Comparison of ENCODE assay signal across 1 cellular context in the genomic region with DNA sequence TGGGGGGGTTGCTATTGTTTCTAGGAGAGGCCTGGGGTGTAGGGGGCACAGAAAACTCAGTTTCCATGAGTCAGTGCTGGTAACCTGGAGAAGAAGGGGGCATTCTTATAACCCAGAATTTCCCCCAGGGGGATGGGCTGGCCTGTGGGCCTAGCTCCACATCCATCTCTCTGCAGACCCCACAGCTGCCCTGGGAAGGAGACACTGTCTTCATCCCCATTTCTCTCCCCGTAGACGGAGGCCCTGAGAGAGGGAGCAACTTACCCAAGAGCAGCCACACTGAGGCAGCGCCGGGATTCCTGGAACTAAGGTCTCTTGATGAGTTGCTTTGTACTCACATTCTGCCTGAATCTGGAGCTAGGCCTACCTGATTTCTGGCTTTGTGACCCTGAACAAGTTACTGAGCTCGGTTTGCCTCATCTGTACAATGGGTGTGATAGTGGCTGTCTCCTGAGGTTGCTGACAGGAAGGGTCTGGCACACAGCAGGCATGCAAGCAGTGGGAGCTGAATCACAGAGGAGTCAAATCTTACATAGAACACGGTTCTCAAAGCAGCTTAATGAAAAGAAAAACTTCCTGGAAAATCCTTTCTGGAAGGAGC.
TF ChIP-seq lines count a peak whose summit lies in the region.

No MANE protein-coding gene starts in this region.

TF ChIP-seq in WTC11, 78 proteins besides CTCF, POLR2A, EP300 and RAD21:
- TF ChIP-seq, protein P1, sequence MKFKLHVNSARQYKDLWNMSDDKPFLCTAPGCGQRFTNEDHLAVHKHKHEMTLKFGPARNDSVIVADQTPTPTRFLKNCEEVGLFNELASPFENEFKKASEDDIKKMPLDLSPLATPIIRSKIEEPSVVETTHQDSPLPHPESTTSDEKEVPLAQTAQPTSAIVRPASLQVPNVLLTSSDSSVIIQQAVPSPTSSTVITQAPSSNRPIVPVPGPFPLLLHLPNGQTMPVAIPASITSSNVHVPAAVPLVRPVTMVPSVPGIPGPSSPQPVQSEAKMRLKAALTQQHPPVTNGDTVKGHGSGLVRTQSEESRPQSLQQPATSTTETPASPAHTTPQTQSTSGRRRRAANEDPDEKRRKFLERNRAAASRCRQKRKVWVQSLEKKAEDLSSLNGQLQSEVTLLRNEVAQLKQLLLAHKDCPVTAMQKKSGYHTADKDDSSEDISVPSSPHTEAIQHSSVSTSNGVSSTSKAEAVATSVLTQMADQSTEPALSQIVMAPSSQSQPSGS (CRISPR knock-in tag; IDR thresholded peaks at IDR 0.05; ENCODE audit: borderline replicate concordance, low read depth): no peak
- TF ChIP-seq GTF2I (CRISPR knock-in tag; conservative IDR thresholded peaks at IDR 0.05): peak; percentile 94
- no peak for TF ChIP-seq NFYB (CRISPR knock-in tag; conservative IDR thresholded peaks at IDR 0.05; ENCODE audit: low read depth)
